Comparison of ENCODE assay signal across 1 cellular context in the genomic region with DNA sequence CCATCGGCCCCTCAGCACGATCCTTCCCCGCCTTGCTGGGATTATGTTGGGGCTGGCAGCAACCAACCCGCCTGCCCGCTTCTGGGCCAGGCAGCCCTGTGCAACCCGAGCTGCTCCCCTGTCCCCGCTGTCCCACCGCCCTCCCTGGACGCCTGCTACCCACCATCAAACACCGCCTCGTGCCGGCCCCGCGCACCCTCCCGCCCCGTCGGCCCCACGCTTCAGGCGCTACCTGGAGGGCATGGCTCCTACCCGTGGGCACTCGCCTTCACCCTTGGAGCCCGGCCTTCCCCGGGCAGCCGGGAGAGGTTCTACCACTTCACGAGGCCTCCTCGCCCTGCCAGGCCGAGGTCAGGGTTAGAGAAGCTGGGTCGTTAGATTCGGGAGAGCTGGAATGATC.
TF ChIP-seq lines count a peak whose summit lies in the region.

No MANE protein-coding gene starts in this region.

TF ChIP-seq in IMR-90, 13 proteins besides CTCF, POLR2A, EP300 and RAD21 (continued from another document):
- TF ChIP-seq, protein P1, sequence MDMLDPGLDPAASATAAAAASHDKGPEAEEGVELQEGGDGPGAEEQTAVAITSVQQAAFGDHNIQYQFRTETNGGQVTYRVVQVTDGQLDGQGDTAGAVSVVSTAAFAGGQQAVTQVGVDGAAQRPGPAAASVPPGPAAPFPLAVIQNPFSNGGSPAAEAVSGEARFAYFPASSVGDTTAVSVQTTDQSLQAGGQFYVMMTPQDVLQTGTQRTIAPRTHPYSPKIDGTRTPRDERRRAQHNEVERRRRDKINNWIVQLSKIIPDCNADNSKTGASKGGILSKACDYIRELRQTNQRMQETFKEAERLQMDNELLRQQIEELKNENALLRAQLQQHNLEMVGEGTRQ (IDR thresholded peaks at IDR 0.05; ENCODE audit: low read depth, low read length) = no peak
- no peak for TF ChIP-seq BHLHE40 (IDR thresholded peaks at IDR 0.05; ENCODE audit: low read depth, low read length)
